In genomic region chr9:112971415-112971814, GRCh38 we compare ENCODE assay signal across 9 cellular contexts. TPM values are rescaled to one million over a fixed set of nuclear protein-coding genes. Genes with fewer than 3 reads are reported as not detected.
A peak's percentile ranks its signal among the peaks of the same experiment; 100 is the strongest.
DNase-seq lines count a peak whose midpoint lies in the region; ATAC-seq and TF ChIP-seq lines count a peak whose summit lies in the region.
"Had no signal": no experiment of that assay in that cellular context is flagged by ENCODE, and none has a peak within 500 bp of the region (broad histone marks: within the 10 kb centered on the region; RNA-seq: fewer than 3 reads in every experiment).

No MANE protein-coding gene starts in this region.

- no peaks in the 10 kb centered on the region for H3K9me3 ChIP-seq in mucosa of descending colon

- no peak overlapping the region for H3K27ac ChIP-seq in VCaP
- H3K27ac ChIP-seq: stomach had no signal

- ATAC-seq in mucosa of descending colon (no peak), HG03469 (IDR thresholded peaks at IDR 0.05; ENCODE audit: unreplicated experiment) (no peak)

- H3K36me3 ChIP-seq in mucosa of descending colon (ENCODE audit: low read depth), result no peaks in the 10 kb centered on the region
- H3K36me3 ChIP-seq: stomach had no signal

- no peak overlapping the region for H3K4me3 ChIP-seq in Jurkat, Clone E6-1 (ENCODE audit: low read length)
- H3K4me3 ChIP-seq in mucosa of descending colon, result no peak overlapping the region
- H3K4me3 ChIP-seq: stomach had no signal

- TF ChIP-seq CTCF in VCaP (conservative IDR thresholded peaks at IDR 0.05) (peak; percentile 77), mucosa of descending colon (IDR thresholded peaks at IDR 0.05) (peak; percentile 10)

- intact Hi-C loops in mucosa of descending colon (cut with DNase I, micrococcal nuclease), result no loop called here

- H3K4me1 ChIP-seq in mucosa of descending colon (ENCODE audit: low read depth), result no peaks in the 10 kb centered on the region
- H3K4me1 ChIP-seq: stomach had no signal

- DNase-seq in NCI-H345 (lab: John Stamatoyannopoulos, UW) (peak; percentile 16), NCI-H345 treated with DMSO at 0.1 percent for 48 hours (lab: John Stamatoyannopoulos, UW; ENCODE audit: unreplicated experiment) (no peak), mucosa of descending colon (peak in 2 of 3 donors; percentile 23 to 30), NCI-H226 (no peak), anterior cingulate cortex (lab: John Stamatoyannopoulos, UW) (no peak)
- peak; percentile 10 for DNase-seq in Jurkat, Clone E6-1 (ENCODE audit: low read depth, low spot score)
- DNase-seq: stomach had no signal

RNA-seq across cellular contexts. Expression of gene ZNF883, which starts 40.6 kb away (rescaled TPM):
- polyA plus RNA-seq in Jurkat, Clone E6-1 (2012; ENCODE audit: insufficient read depth, insufficient read length), result not detected
- total RNA-seq in mucosa of descending colon, result 1 to 10 TPM in 1 of 3 donors, under 1 TPM in 2; 0.38 to 1.1 (median 0.55) TPM

Comparison
In these comparisons a context has a peak if more than half of its experiments do, and no peak if none do; other contexts are left out.
1. DNase-seq: peak in NCI-H345 (single experiment), Jurkat, Clone E6-1 (single experiment) and mucosa of descending colon (2 of 3); none in NCI-H345 treated with DMSO at 0.1 percent for 48 hours (single experiment), NCI-H226 (single experiment) and anterior cingulate cortex (0 of 58).